In the genomic region with DNA sequence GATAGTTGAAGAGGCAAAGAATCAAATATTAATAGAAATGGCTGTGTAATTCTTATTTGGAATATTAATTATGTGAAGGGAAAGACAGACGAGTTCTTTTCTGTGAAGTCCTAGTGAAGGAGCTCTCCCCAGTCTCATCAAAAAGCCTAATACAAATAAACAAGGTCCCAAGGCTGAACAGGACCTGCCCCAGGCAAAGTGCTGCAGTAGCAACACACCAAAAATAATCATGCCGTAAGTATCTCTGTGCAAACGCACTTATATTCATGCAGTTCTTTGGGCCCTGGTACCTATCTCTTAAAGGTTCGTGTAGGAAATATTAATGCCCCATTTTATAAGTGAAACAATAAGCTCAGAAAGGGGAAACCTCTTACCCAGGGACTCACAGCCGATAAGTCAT, we compare ENCODE assay signal across 15 cellular contexts. TPM values are rescaled to one million over a fixed set of nuclear protein-coding genes. Genes with fewer than 3 reads are reported as not detected.
A peak's percentile ranks its signal among the peaks of the same experiment; 100 is the strongest.
DNase-seq lines count a peak whose midpoint lies in the region; ATAC-seq and TF ChIP-seq lines count a peak whose summit lies in the region.
"Had no signal": no experiment of that assay in that cellular context is flagged by ENCODE, and none has a peak within 500 bp of the region (broad histone marks: within the 10 kb centered on the region; RNA-seq: fewer than 3 reads in every experiment).

No MANE protein-coding gene starts in this region.

- no peak for TF ChIP-seq RAD21 in HCT116 (IDR thresholded peaks at IDR 0.05; ENCODE audit: low read depth)

- no peaks in the 10 kb centered on the region for H3K79me1 ChIP-seq in trophoblast cell (ENCODE audit: low read length)

- H3K4me1 ChIP-seq in HCT116 (ENCODE audit: control insufficient read depth in 1 of 2, insufficient read depth in 2 of 2, low read length in 2 of 2), result peaks cover 25 to 30% of the 10 kb centered on the region in 2 experiments
- no peaks in the 10 kb centered on the region for H3K4me1 ChIP-seq in trophoblast cell (ENCODE audit: control insufficient read depth in 1 of 2, insufficient read depth in 2 of 2, low read length in 2 of 2)

- in situ Hi-C loops in astrocyte of the spinal cord (cut with HindIII; ENCODE audit: low sequenced_read_pairs), result no loop called here

- peaks cover 64% of the 10 kb centered on the region for H3K4me1 Mint-ChIP-seq in stimulated activated memory B cell treated with anti-CD40 and anti-IgM and Interleukin-4, amounts not matched to agents 10 μg/mL and 1 μg/mL and 100 μg/mL, for 72 hours
- H3K4me1 Mint-ChIP-seq in T-helper 17 cell, result peaks cover 3% of the 10 kb centered on the region

- no peak overlapping the region for H2BK12ac ChIP-seq in trophoblast cell (ENCODE audit: low read length)

- H2AFZ ChIP-seq in HCT116 (ENCODE audit: low read depth, low read length, poor library complexity, severe bottlenecking) (peak overlapping the region; percentile 95), trophoblast cell (ENCODE audit: insufficient read depth, low read length, poor library complexity) (no peak overlapping the region)

- H3K4me3 Mint-ChIP-seq in stimulated activated memory B cell treated with anti-CD40 and anti-IgM and Interleukin-4, amounts not matched to agents 10 μg/mL and 1 μg/mL and 100 μg/mL, for 72 hours, result no peak overlapping the region
- no peak overlapping the region for H3K4me3 Mint-ChIP-seq in T-helper 17 cell

- H3K18ac ChIP-seq in trophoblast cell (ENCODE audit: low read length), result no peak overlapping the region

- H3K27me3 ChIP-seq in HCT116 (ENCODE audit: insufficient read depth, low read length), result no peaks in the 10 kb centered on the region
- H3K27me3 ChIP-seq in trophoblast cell (ENCODE audit: insufficient read depth, low read length), result no peaks in the 10 kb centered on the region
- H3K27me3 ChIP-seq: right atrium auricular region had no signal

- H4K8ac ChIP-seq in trophoblast cell (ENCODE audit: low read depth, low read length), result no peak overlapping the region

- TF ChIP-seq CTCF in HCT116 (IDR thresholded peaks at IDR 0.05 in 2 of 3, conservative IDR thresholded peaks at IDR 0.05 in 1 of 3; ENCODE audit: borderline replicate concordance in 1 of 3, insufficient read depth in 1 of 3, low read depth in 2 of 3, low read length in 2 of 3) (no peak), astrocyte of the spinal cord (IDR thresholded peaks at IDR 0.05; ENCODE audit: low read depth, low read length) (no peak)

- CTCF ChIA-PET in HCT116 (lab: Charles Lee), result interaction anchor here (1.2 to 3.7 kb wide), 3 partner anchors 87 to 113 kb away, joined by 3 to 10 read pairs (median 3); no protein-coding TSS in a partner anchor

- H3K4me3 ChIP-seq in HCT116 (replicated peaks in 1 of 2; ENCODE audit: low read depth in 1 of 2, low read length in 2 of 2) (no peak overlapping the region), astrocyte of the spinal cord (ENCODE audit: low read depth, low read length) (no peak overlapping the region), trophoblast cell (ENCODE audit: low read depth, low read length) (no peak overlapping the region)
- H3K4me3 ChIP-seq: right atrium auricular region had no signal

- H3K4me2 ChIP-seq in HCT116 (ENCODE audit: low read length), result peak overlapping the region; percentile 71
- no peak overlapping the region for H3K4me2 ChIP-seq in trophoblast cell (ENCODE audit: low read length)

- no CpG with 5 or more reads among the region's 5 CpGs for WGBS in trophoblast cell (ENCODE audit: extremely low coverage, insufficient coverage, insufficient read length)

- H3K27ac ChIP-seq in HCT116 (ENCODE audit: low read depth, low read length), result peak overlapping the region; percentile 57
- no peak overlapping the region for H3K27ac ChIP-seq in trophoblast cell (ENCODE audit: low read depth, low read length)
- H3K27ac ChIP-seq: right atrium auricular region had no signal

- ATAC-seq in HCT116, result no peak
- ATAC-seq in left lobe of liver, result peak; percentile 60
- ATAC-seq in stimulated activated memory B cell treated with anti-CD40 and anti-IgM and Interleukin-4, amounts not matched to agents 10 μg/mL and 1 μg/mL and 100 μg/mL, for 72 hours, result no peak
- ATAC-seq in GM18520 (IDR thresholded peaks at IDR 0.05; ENCODE audit: unreplicated experiment), result no peak
- ATAC-seq in GM21381 (IDR thresholded peaks at IDR 0.05; ENCODE audit: unreplicated experiment), result no peak
- ATAC-seq in T-helper 17 cell, result no peak

- POLR2A ChIA-PET in HCT116 (lab: Charles Lee), result interaction anchor here (1.6 to 3.1 kb wide), 2 partner anchors 42 to 47 kb away, joined by 3 to 14 read pairs; no protein-coding TSS in a partner anchor

- H4K20me1 ChIP-seq in HCT116 (ENCODE audit: insufficient read depth), result no peaks in the 10 kb centered on the region

- peaks cover 3% of the 10 kb centered on the region for H3K9me3 Mint-ChIP-seq in stimulated activated memory B cell treated with anti-CD40 and anti-IgM and Interleukin-4, amounts not matched to agents 10 μg/mL and 1 μg/mL and 100 μg/mL, for 72 hours

- H3K14ac ChIP-seq in trophoblast cell (ENCODE audit: low read length), result no peak overlapping the region

- H3K9ac ChIP-seq in HCT116 (ENCODE audit: low read length) (no peak overlapping the region), trophoblast cell (ENCODE audit: low read length) (no peak overlapping the region)

- no peak overlapping the region for H4K91ac ChIP-seq in trophoblast cell (ENCODE audit: low read depth, low read length)

- no peaks in the 10 kb centered on the region for H3K27me3 Mint-ChIP-seq in stimulated activated memory B cell treated with anti-CD40 and anti-IgM and Interleukin-4, amounts not matched to agents 10 μg/mL and 1 μg/mL and 100 μg/mL, for 72 hours
- H3K27me3 Mint-ChIP-seq in T-helper 17 cell, result peaks cover 29% of the 10 kb centered on the region

- DNase-seq in HCT116 (ENCODE audit: low read depth, low spot score) (no peak), astrocyte of the spinal cord (ENCODE audit: low read depth, low spot score) (peak; percentile 10), left lobe of liver (ENCODE audit: low spot score) (no peak), T-helper 17 cell (no peak), trophoblast cell (no peak)
- DNase-seq: activated T-cell treated with anti-CD3 and anti-CD28 coated beads for 4 hours, AML-193, amniotic stem cell, DND-41, NCI-H2227 treated with DMSO at 0.1 percent for 48 hours had no signal

- intact Hi-C loops in HCT116 (cut with micrococcal nuclease), result no loop called here

- H3K9me3 ChIP-seq in HCT116 (ENCODE audit: control insufficient read depth in 1 of 2, insufficient read depth in 1 of 2, low read depth in 1 of 2, low read length in 2 of 2) (no peaks in the 10 kb centered on the region), T-helper 17 cell (ENCODE audit: control insufficient read depth, low read length, poor library complexity, severe bottlenecking) (no peaks in the 10 kb centered on the region), trophoblast cell (ENCODE audit: insufficient read depth, low read depth, low read length) (peaks cover 2% of the 10 kb centered on the region)

- no peak overlapping the region for H3K23ac ChIP-seq in trophoblast cell (ENCODE audit: low read length)

- no peak overlapping the region for H2AK5ac ChIP-seq in trophoblast cell (ENCODE audit: low read length)

- H3K79me2 ChIP-seq in HCT116 (ENCODE audit: insufficient read depth, low read length) (no peaks in the 10 kb centered on the region), trophoblast cell (ENCODE audit: control insufficient read depth, insufficient read depth, low read length, poor library complexity) (no peaks in the 10 kb centered on the region)

- H3K36me3 ChIP-seq in HCT116 (ENCODE audit: control insufficient read depth in 1 of 2, insufficient read depth in 2 of 2, low read length in 2 of 2), result no peaks in the 10 kb centered on the region
- H3K36me3 ChIP-seq in trophoblast cell (ENCODE audit: control insufficient read depth in 1 of 2, insufficient read depth in 2 of 2, low read length in 2 of 2), result no peaks in the 10 kb centered on the region
- H3K36me3 ChIP-seq: right atrium auricular region had no signal

- peak overlapping the region; percentile 84 for H3K27ac Mint-ChIP-seq in stimulated activated memory B cell treated with anti-CD40 and anti-IgM and Interleukin-4, amounts not matched to agents 10 μg/mL and 1 μg/mL and 100 μg/mL, for 72 hours
- no peak overlapping the region for H3K27ac Mint-ChIP-seq in T-helper 17 cell

- BruUV-seq in HCT116 (replicated peaks; lab: Mats Ljungman, UMichigan), result no TSS peak

- H3K4ac ChIP-seq in trophoblast cell (ENCODE audit: low read depth, low read length), result no peak overlapping the region

- H3K9me2 ChIP-seq in HCT116 (ENCODE audit: insufficient read depth), result no peaks in the 10 kb centered on the region

- H2BK5ac ChIP-seq in trophoblast cell (ENCODE audit: low read depth, low read length, poor library complexity), result no peak overlapping the region

- H4K12ac ChIP-seq in trophoblast cell (ENCODE audit: low read depth, low read length), result no peak overlapping the region

- no peak overlapping the region for H2BK120ac ChIP-seq in trophoblast cell (ENCODE audit: insufficient read depth, low read length, poor library complexity)

- peaks cover 8% of the 10 kb centered on the region for H3K36me3 Mint-ChIP-seq in stimulated activated memory B cell treated with anti-CD40 and anti-IgM and Interleukin-4, amounts not matched to agents 10 μg/mL and 1 μg/mL and 100 μg/mL, for 72 hours
- peaks cover 3% of the 10 kb centered on the region for H3K36me3 Mint-ChIP-seq in T-helper 17 cell (ENCODE audit: low read depth)

- RAD21 ChIA-PET in HCT116 (lab: Charles Lee; ENCODE audit: low non-redundant PET in 1 of 2, low total read pairs in 2 of 2, uncharacterized antibody in 2 of 2, unreplicated experiment in 2 of 2), result no interaction called here

- no peak for TF ChIP-seq POLR2A in HCT116 (IDR thresholded peaks at IDR 0.05; ENCODE audit: borderline replicate concordance, extremely low read depth, insufficient read depth, insufficient read length)

TF ChIP-seq in HCT116, 20 proteins besides CTCF, POLR2A, EP300 and RAD21 (continues in another document):
- no peak for TF ChIP-seq ZFX (IDR thresholded peaks at IDR 0.05)
- TF ChIP-seq ELF1 (IDR thresholded peaks at IDR 0.05; ENCODE audit: borderline replicate concordance, low read depth), result no peak
- no peak for TF ChIP-seq SRF (IDR thresholded peaks at IDR 0.05; ENCODE audit: low read depth)
- TF ChIP-seq, protein P1, sequence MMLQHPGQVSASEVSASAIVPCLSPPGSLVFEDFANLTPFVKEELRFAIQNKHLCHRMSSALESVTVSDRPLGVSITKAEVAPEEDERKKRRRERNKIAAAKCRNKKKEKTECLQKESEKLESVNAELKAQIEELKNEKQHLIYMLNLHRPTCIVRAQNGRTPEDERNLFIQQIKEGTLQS (IDR thresholded peaks at IDR 0.05), result no peak
- TF ChIP-seq JUND (IDR thresholded peaks at IDR 0.05), result no peak
- TF ChIP-seq ZNF274 (IDR thresholded peaks at IDR 0.05; ENCODE audit: low read depth, low read length), result no peak
- no peak for TF ChIP-seq EZH2 (IDR thresholded peaks at IDR 0.05)
- TF ChIP-seq YY1 (IDR thresholded peaks at IDR 0.05; ENCODE audit: extremely low read depth, insufficient replicate concordance, low read depth, low read length), result no peak

RNA-seq across cellular contexts. Expression of a gene that starts 12.2 kb away (rescaled TPM):
- 47.2 TPM for total RNA-seq in HCT116 (2021; ENCODE audit: unreplicated experiment)
- polyA plus RNA-seq in HCT116 (2012), result 24.7 and 28.6 TPM in 2 replicates
- 12.8 TPM for total RNA-seq in left lobe of liver
- total RNA-seq in T-helper 17 cell, result 1 to 10 TPM in 1 of 2 donors, under 1 TPM in 1; 0.26 to 3.3 TPM
- 2.6 TPM in 2 replicates for polyA plus RNA-seq in trophoblast cell (2013)
- total RNA-seq: SK-MEL-5 had no signal
